In the genomic region with DNA sequence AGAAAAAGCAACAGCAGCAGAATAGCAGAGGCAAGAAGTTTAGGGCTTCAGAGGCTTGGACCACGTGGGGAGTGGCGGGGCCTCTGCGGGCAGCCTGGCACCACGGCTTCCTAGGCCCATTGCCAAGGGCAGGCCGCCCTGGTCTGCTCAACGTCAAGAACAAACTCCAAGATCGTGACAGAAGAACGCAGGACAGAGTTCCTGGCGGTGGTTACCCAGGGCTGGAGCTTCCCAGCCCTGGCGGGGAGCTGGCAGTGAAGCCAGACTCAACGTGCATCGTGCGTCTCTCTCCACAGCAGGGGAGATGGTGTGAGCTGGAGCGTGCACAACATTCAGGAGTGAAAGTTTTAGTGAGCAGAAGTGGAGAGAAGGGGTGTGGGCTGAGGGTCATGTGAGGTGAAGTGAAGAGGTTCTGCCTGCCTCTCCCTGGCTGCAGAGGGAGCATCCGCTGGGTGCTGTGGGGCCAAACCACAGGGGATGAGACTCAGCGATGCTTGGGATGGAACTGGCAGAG, we compare ENCODE assay signal across 1 cellular context.
TF ChIP-seq lines count a peak whose summit lies in the region.

No MANE protein-coding gene starts in this region.

TF ChIP-seq in SK-N-SH, 30 proteins besides CTCF, POLR2A, EP300 and RAD21 (continued from another document):
- TF ChIP-seq, protein P1, sequence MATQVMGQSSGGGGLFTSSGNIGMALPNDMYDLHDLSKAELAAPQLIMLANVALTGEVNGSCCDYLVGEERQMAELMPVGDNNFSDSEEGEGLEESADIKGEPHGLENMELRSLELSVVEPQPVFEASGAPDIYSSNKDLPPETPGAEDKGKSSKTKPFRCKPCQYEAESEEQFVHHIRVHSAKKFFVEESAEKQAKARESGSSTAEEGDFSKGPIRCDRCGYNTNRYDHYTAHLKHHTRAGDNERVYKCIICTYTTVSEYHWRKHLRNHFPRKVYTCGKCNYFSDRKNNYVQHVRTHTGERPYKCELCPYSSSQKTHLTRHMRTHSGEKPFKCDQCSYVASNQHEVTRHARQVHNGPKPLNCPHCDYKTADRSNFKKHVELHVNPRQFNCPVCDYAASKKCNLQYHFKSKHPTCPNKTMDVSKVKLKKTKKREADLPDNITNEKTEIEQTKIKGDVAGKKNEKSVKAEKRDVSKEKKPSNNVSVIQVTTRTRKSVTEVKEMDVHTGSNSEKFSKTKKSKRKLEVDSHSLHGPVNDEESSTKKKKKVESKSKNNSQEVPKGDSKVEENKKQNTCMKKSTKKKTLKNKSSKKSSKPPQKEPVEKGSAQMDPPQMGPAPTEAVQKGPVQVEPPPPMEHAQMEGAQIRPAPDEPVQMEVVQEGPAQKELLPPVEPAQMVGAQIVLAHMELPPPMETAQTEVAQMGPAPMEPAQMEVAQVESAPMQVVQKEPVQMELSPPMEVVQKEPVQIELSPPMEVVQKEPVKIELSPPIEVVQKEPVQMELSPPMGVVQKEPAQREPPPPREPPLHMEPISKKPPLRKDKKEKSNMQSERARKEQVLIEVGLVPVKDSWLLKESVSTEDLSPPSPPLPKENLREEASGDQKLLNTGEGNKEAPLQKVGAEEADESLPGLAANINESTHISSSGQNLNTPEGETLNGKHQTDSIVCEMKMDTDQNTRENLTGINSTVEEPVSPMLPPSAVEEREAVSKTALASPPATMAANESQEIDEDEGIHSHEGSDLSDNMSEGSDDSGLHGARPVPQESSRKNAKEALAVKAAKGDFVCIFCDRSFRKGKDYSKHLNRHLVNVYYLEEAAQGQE (IDR thresholded peaks at IDR 0.05; ENCODE audit: low read depth, low read length), result no peak
- TF ChIP-seq, protein P2, sequence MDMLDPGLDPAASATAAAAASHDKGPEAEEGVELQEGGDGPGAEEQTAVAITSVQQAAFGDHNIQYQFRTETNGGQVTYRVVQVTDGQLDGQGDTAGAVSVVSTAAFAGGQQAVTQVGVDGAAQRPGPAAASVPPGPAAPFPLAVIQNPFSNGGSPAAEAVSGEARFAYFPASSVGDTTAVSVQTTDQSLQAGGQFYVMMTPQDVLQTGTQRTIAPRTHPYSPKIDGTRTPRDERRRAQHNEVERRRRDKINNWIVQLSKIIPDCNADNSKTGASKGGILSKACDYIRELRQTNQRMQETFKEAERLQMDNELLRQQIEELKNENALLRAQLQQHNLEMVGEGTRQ (IDR thresholded peaks at IDR 0.05; ENCODE audit: borderline replicate concordance, low read depth, low read length), result peak; percentile 25; the same call in 1 of the 2 replicates
- TF ChIP-seq RXRA (IDR thresholded peaks at IDR 0.05; ENCODE audit: borderline replicate concordance, low read depth) (peak; percentile 31; the same call in 1 of the 2 replicates), JUND (IDR thresholded peaks at IDR 0.05) (no peak), YY1 (IDR thresholded peaks at IDR 0.05; ENCODE audit: low read depth) (no peak), FOSL2 (IDR thresholded peaks at IDR 0.05; ENCODE audit: borderline replicate concordance, low read depth) (no peak), NRF1 (IDR thresholded peaks at IDR 0.05; ENCODE audit: low read depth, low read length) (no peak), SMC3 (IDR thresholded peaks at IDR 0.05; ENCODE audit: low read depth, low read length) (peak; percentile 25; the same call in 1 of the 2 replicates), NFIC (IDR thresholded peaks at IDR 0.05; ENCODE audit: borderline replicate concordance) (peak; percentile 79), TEAD4 (IDR thresholded peaks at IDR 0.05; ENCODE audit: borderline replicate concordance, insufficient read depth) (no peak), RFX5 (IDR thresholded peaks at IDR 0.05; ENCODE audit: low read length) (peak; percentile 45), EZH2phosphoT487 (IDR thresholded peaks at IDR 0.05; ENCODE audit: borderline replicate concordance, low read depth) (no peak), ELF1 (IDR thresholded peaks at IDR 0.05) (no peak), PBX3 (IDR thresholded peaks at IDR 0.05) (peak; percentile 90), POLR2AphosphoS5 (IDR thresholded peaks at IDR 0.05; ENCODE audit: low read depth, low read length) (peak; percentile 51; the same call in 1 of the 2 replicates), TAF1 (IDR thresholded peaks at IDR 0.05; ENCODE audit: borderline replicate concordance, low read depth, low read length) (0 out of 2 replicates have a peak, but pooled peaks have one; percentile 19)
- TF ChIP-seq, protein P3, sequence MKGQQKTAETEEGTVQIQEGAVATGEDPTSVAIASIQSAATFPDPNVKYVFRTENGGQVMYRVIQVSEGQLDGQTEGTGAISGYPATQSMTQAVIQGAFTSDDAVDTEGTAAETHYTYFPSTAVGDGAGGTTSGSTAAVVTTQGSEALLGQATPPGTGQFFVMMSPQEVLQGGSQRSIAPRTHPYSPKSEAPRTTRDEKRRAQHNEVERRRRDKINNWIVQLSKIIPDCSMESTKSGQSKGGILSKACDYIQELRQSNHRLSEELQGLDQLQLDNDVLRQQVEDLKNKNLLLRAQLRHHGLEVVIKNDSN (IDR thresholded peaks at IDR 0.05; ENCODE audit: borderline replicate concordance, low read depth), result peak; percentile 69; the same call in 1 of the 2 replicates
- TF ChIP-seq, protein P4, sequence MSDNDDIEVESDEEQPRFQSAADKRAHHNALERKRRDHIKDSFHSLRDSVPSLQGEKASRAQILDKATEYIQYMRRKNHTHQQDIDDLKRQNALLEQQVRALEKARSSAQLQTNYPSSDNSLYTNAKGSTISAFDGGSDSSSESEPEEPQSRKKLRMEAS (IDR thresholded peaks at IDR 0.05; ENCODE audit: low read depth), result peak; percentile 90
